In genomic region chr16:30953511-30954124, GRCh38 we compare ENCODE assay signal across 1 cellular context.
TF ChIP-seq lines count a peak whose summit lies in the region.

No MANE protein-coding gene starts in this region.

TF ChIP-seq in HepG2, 621 proteins besides CTCF, POLR2A, EP300 and RAD21 (continued from another document and continues in another):
- no peak for TF ChIP-seq SIX1 (CRISPR knock-in tag; IDR thresholded peaks at IDR 0.05; ENCODE audit: borderline replicate concordance)
- TF ChIP-seq ZNF569 (CRISPR knock-in tag; IDR thresholded peaks at IDR 0.05; ENCODE audit: borderline replicate concordance), result no peak
- no peak for TF ChIP-seq PBX3 (CRISPR knock-in tag; IDR thresholded peaks at IDR 0.05; ENCODE audit: borderline replicate concordance)
- 0 out of 2 replicates have a peak, but pooled peaks have one; percentile 23 for TF ChIP-seq LBX2 (CRISPR knock-in tag; IDR thresholded peaks at IDR 0.05; ENCODE audit: borderline replicate concordance)
- TF ChIP-seq ZNF777 (CRISPR knock-in tag; IDR thresholded peaks at IDR 0.05), result no peak
- no peak for TF ChIP-seq FIP1L1 (IDR thresholded peaks at IDR 0.05; ENCODE audit: borderline replicate concordance, insufficient read depth, low read depth, low read length)
- peak; percentile 34; the same call in 1 of the 2 replicates for TF ChIP-seq ZFAT (CRISPR knock-in tag; conservative IDR thresholded peaks at IDR 0.05)
- TF ChIP-seq ELF3 (CRISPR knock-in tag; IDR thresholded peaks at IDR 0.05), result peak; percentile 85
- no peak for TF ChIP-seq TRIM22 (IDR thresholded peaks at IDR 0.05)
- TF ChIP-seq SOX6 (IDR thresholded peaks at IDR 0.05), result no peak
- peak; percentile 47; the same call in 1 of the 2 replicates for TF ChIP-seq SOX6 (CRISPR knock-in tag; IDR thresholded peaks at IDR 0.05)
- TF ChIP-seq NBN (conservative IDR thresholded peaks at IDR 0.05), result no peak
- peak; percentile 67 for TF ChIP-seq THAP11 (CRISPR knock-in tag; IDR thresholded peaks at IDR 0.05)
- TF ChIP-seq SETDB1 (CRISPR knock-in tag; IDR thresholded peaks at IDR 0.05; ENCODE audit: borderline replicate concordance), result no peak
- TF ChIP-seq ZFP41 (CRISPR knock-in tag; IDR thresholded peaks at IDR 0.05; ENCODE audit: borderline replicate concordance), result no peak
- peak; percentile 67; the same call in 1 of the 2 replicates for TF ChIP-seq MEIS1 (CRISPR knock-in tag; IDR thresholded peaks at IDR 0.05; ENCODE audit: borderline replicate concordance)
- no peak; the same call in 1 of the 2 replicates for TF ChIP-seq ZNF143 (CRISPR knock-in tag; IDR thresholded peaks at IDR 0.05)
- TF ChIP-seq TAF1 (CRISPR knock-in tag; IDR thresholded peaks at IDR 0.05), result no peak; the same call in 1 of the 2 replicates
- no peak for TF ChIP-seq ZBTB49 (CRISPR knock-in tag; IDR thresholded peaks at IDR 0.05; ENCODE audit: borderline replicate concordance)
- TF ChIP-seq ZNF850 (CRISPR knock-in tag; conservative IDR thresholded peaks at IDR 0.05), result no peak
- no peak for TF ChIP-seq ARNT (IDR thresholded peaks at IDR 0.05)
- no peak for TF ChIP-seq ZBTB37 (CRISPR knock-in tag; IDR thresholded peaks at IDR 0.05)
- TF ChIP-seq ZNF589 (CRISPR knock-in tag; conservative IDR thresholded peaks at IDR 0.05), result no peak
- no peak for TF ChIP-seq ZNF780A (CRISPR knock-in tag; IDR thresholded peaks at IDR 0.05)
- TF ChIP-seq U2AF2 (IDR thresholded peaks at IDR 0.05; ENCODE audit: low read depth, low read length), result no peak
- no peak for TF ChIP-seq HCFC1 (IDR thresholded peaks at IDR 0.05; ENCODE audit: low read depth, low read length)
- TF ChIP-seq ZNF770 (CRISPR knock-in tag; IDR thresholded peaks at IDR 0.05), result peak; percentile 76
- TF ChIP-seq MED1 (CRISPR knock-in tag; IDR thresholded peaks at IDR 0.05), result peak; percentile 53; the same call in 1 of the 2 replicates
- no peak for TF ChIP-seq TEAD2 (CRISPR knock-in tag; IDR thresholded peaks at IDR 0.05)
- TF ChIP-seq ZNF75D (CRISPR knock-in tag; IDR thresholded peaks at IDR 0.05; ENCODE audit: borderline replicate concordance), result no peak
- TF ChIP-seq ZBTB4 (CRISPR knock-in tag; IDR thresholded peaks at IDR 0.05; ENCODE audit: borderline replicate concordance), result peak; percentile 76; the same call in 1 of the 2 replicates
- no peak for TF ChIP-seq POGK (CRISPR knock-in tag; conservative IDR thresholded peaks at IDR 0.05)
- no peak for TF ChIP-seq ZNF577 (CRISPR knock-in tag; IDR thresholded peaks at IDR 0.05; ENCODE audit: borderline replicate concordance, low read depth)
- 0 out of 2 replicates have a peak, but pooled peaks have one; percentile 1 for TF ChIP-seq ZSCAN20 (CRISPR knock-in tag; IDR thresholded peaks at IDR 0.05; ENCODE audit: borderline replicate concordance)
- TF ChIP-seq ZNF296 (CRISPR knock-in tag; conservative IDR thresholded peaks at IDR 0.05), result no peak
- no peak for TF ChIP-seq KMT2A (CRISPR knock-in tag; IDR thresholded peaks at IDR 0.05)
- TF ChIP-seq ZNF263 (CRISPR knock-in tag; IDR thresholded peaks at IDR 0.05), result peak; percentile 22; the same call in 1 of the 2 replicates
- no peak for TF ChIP-seq DDIT3 (CRISPR knock-in tag; IDR thresholded peaks at IDR 0.05)
- no peak for TF ChIP-seq TRAFD1 (CRISPR knock-in tag; IDR thresholded peaks at IDR 0.05; ENCODE audit: borderline replicate concordance)
- no peak for TF ChIP-seq ZKSCAN1 (IDR thresholded peaks at IDR 0.05; ENCODE audit: low read length)
- TF ChIP-seq RBAK (CRISPR knock-in tag; IDR thresholded peaks at IDR 0.05), result no peak; the same call in 1 of the 2 replicates
- TF ChIP-seq ZNF713 (CRISPR knock-in tag; IDR thresholded peaks at IDR 0.05), result no peak
- no peak for TF ChIP-seq REXO4 (CRISPR knock-in tag; IDR thresholded peaks at IDR 0.05; ENCODE audit: borderline replicate concordance)
- TF ChIP-seq ATF5 (CRISPR knock-in tag; IDR thresholded peaks at IDR 0.05; ENCODE audit: low read depth), result no peak
- TF ChIP-seq ZNF605 (CRISPR knock-in tag; IDR thresholded peaks at IDR 0.05), result peak; percentile 78
- peak; percentile 57; the same call in 1 of the 2 replicates for TF ChIP-seq ZSCAN25 (CRISPR knock-in tag; IDR thresholded peaks at IDR 0.05)
- no peak for TF ChIP-seq NONO (IDR thresholded peaks at IDR 0.05)
- peak; percentile 58; the same call in 1 of the 2 replicates for TF ChIP-seq NONO (CRISPR knock-in tag; conservative IDR thresholded peaks at IDR 0.05)
- no peak for TF ChIP-seq ZNF552 (CRISPR knock-in tag; IDR thresholded peaks at IDR 0.05; ENCODE audit: borderline replicate concordance)
- no peak for TF ChIP-seq PHF20 (CRISPR knock-in tag; IDR thresholded peaks at IDR 0.05)
